Comparison of ENCODE assay signal across 24 cellular contexts in genomic region chr11:109121173-109121938, GRCh38.
"Had no signal": no experiment of that assay in that cellular context is flagged by ENCODE, and none has a peak within 500 bp of the region (broad histone marks: within the 10 kb centered on the region; RNA-seq: fewer than 3 reads in every experiment).

No MANE protein-coding gene starts in this region.

- H3K27me3 Mint-ChIP-seq: activated CD4-positive, alpha-beta memory T cell treated with anti-CD3 and anti-CD28 coated beads for 36 hours; activated CD4-positive, alpha-beta T cell treated with anti-CD3 and anti-CD28 coated beads, Interleukin-2, amount 10 ng/mL, durations not matched to agents 7 days and 5 days; activated naive CD8-positive, alpha-beta T cell; central memory CD8-positive, alpha-beta T cell had no signal

- H3K4me3 ChIP-seq: SJCRH30 had no signal

- H3K36me3 ChIP-seq: SJCRH30 had no signal

- H3K36me3 Mint-ChIP-seq: activated CD4-positive, alpha-beta memory T cell treated with anti-CD3 and anti-CD28 coated beads for 36 hours; activated naive CD8-positive, alpha-beta T cell; brain had no signal

- DNase-seq: activated B cell treated with CpG ODN at 0.5 μM for 24 hours; activated CD4-positive, alpha-beta memory T cell treated with anti-CD3 and anti-CD28 coated beads for 36 hours; activated CD4-positive, alpha-beta T cell treated with anti-CD3 and anti-CD28 coated beads, Interleukin-2, amount 10 ng/mL, durations not matched to agents 7 days and 5 days; activated CD8-positive, alpha-beta memory T cell treated with anti-CD3 and anti-CD28 coated beads for 24 hours; activated effector memory CD4-positive, alpha-beta T cell treated with anti-CD3 and anti-CD28 coated beads, Interleukin-2, amount 50 U/mL, for 16 hours; activated naive CD4-positive, alpha-beta T cell treated with Interleukin-2 at 50 U/mL for 16 hours; activated T-cell treated with anti-CD3 and anti-CD28 coated beads, Interleukin-2, amount 50 U/mL, for 4 hours; KG1; NCI-H1048; NCI-H1694; NCI-H2029; NCI-H2107; NCI-H446 treated with DMSO at 0.1 percent for 48 hours; NCI-H524 treated with DMSO at 0.1 percent for 48 hours; NCI-H774; OCI-M1; Right ventricle myocardium superior; RPMI8226; SJCRH30 had no signal

- H3K4me1 Mint-ChIP-seq: activated B cell treated with CpG ODN at 0.5 μM for 24 hours; activated CD4-positive, alpha-beta T cell treated with anti-CD3 and anti-CD28 coated beads, Interleukin-2, amount 10 ng/mL, durations not matched to agents 7 days and 5 days; central memory CD8-positive, alpha-beta T cell had no signal

- H3K9me3 ChIP-seq: SJCRH30 had no signal

- H3K4me1 ChIP-seq: SJCRH30 had no signal

- H3K27ac Mint-ChIP-seq: activated B cell treated with CpG ODN at 0.5 μM for 24 hours; activated CD4-positive, alpha-beta memory T cell treated with anti-CD3 and anti-CD28 coated beads for 36 hours; activated CD4-positive, alpha-beta T cell treated with anti-CD3 and anti-CD28 coated beads, Interleukin-2, amount 10 ng/mL, durations not matched to agents 7 days and 5 days; activated naive CD8-positive, alpha-beta T cell; T-helper 1 cell treated with Interleukin-12 subunit alpha and Interleukin-12 subunit beta and Interleukin-4 antibody, amounts not matched to agents 30 μg/mL and 1 μg/mL, for 36 hours had no signal

- H3K9me3 Mint-ChIP-seq: activated B cell treated with CpG ODN at 0.5 μM for 24 hours; activated CD4-positive, alpha-beta memory T cell treated with anti-CD3 and anti-CD28 coated beads for 36 hours; activated CD4-positive, alpha-beta T cell treated with anti-CD3 and anti-CD28 coated beads, Interleukin-2, amount 10 ng/mL, durations not matched to agents 7 days and 5 days; activated T-cell treated with anti-CD3 and anti-CD28 coated beads, Interleukin-2, amount 50 U/mL, for 4 hours; brain; central memory CD8-positive, alpha-beta T cell; T-helper 1 cell treated with Interleukin-12 subunit alpha and Interleukin-12 subunit beta and Interleukin-4 antibody, amounts not matched to agents 30 μg/mL and 1 μg/mL, for 36 hours had no signal

- H3K27ac ChIP-seq: SJCRH30 had no signal

- H3K4me3 Mint-ChIP-seq: activated B cell treated with CpG ODN at 0.5 μM for 24 hours; activated CD4-positive, alpha-beta memory T cell treated with anti-CD3 and anti-CD28 coated beads for 36 hours; activated CD4-positive, alpha-beta T cell treated with anti-CD3 and anti-CD28 coated beads, Interleukin-2, amount 10 ng/mL, durations not matched to agents 7 days and 5 days; activated naive CD8-positive, alpha-beta T cell; activated T-cell treated with anti-CD3 and anti-CD28 coated beads, Interleukin-2, amount 50 U/mL, for 4 hours; brain; central memory CD8-positive, alpha-beta T cell; T-helper 1 cell treated with Interleukin-12 subunit alpha and Interleukin-12 subunit beta and Interleukin-4 antibody, amounts not matched to agents 30 μg/mL and 1 μg/mL, for 36 hours had no signal

- H3K27me3 ChIP-seq: SJCRH30 had no signal

- ATAC-seq: activated T-cell treated with anti-CD3 and anti-CD28 coated beads, Interleukin-2, amount 50 U/mL, for 4 hours; Panc1 had no signal
